ENCODE assay signal across 15 cellular contexts in the genomic region with DNA sequence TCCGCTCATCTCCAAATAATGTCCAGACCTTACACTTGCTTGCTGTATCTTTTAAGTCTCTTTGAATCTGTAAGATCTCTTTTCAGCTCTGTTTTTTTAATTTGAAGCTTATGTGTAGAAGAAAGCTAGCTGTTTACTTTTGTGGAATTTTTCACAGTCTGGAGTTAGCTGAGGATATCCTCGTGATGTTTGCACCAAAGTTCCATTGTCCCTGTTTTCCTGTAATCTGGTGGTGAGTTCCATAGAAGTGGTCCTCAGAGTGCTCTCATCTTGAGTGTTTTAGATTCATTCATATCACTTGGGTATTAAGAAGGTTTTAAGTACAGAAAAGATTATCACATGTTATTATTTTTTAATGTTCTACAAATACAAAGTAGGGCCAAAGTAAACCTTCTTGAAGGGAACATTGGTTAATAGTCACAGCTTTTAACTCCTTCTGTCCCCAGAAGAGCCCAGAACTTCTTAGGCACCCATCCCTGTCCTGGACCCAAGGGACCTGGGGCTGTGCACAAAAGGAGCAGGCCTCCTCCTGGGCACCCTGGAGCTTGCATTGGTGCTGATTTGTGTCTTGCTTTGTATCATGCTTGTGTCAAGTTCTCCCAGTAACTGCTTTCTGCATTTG. TPM values are rescaled to one million over a fixed set of nuclear protein-coding genes. Genes with fewer than 3 reads are reported as not detected.
DNase-seq lines count a peak whose midpoint lies in the region; ATAC-seq and TF ChIP-seq lines count a peak whose summit lies in the region.
"Had no signal": no experiment of that assay in that cellular context is flagged by ENCODE, and none has a peak within 500 bp of the region (broad histone marks: within the 10 kb centered on the region; RNA-seq: fewer than 3 reads in every experiment).

No MANE protein-coding gene starts in this region.

- no peak for TF ChIP-seq CTCF in 22Rv1 (IDR thresholded peaks at IDR 0.05)
- no peak for TF ChIP-seq CTCF in PC-3 (conservative IDR thresholded peaks at IDR 0.05; ENCODE audit: low read depth, low read length)
- no peak for TF ChIP-seq CTCF in mucosa of descending colon (IDR thresholded peaks at IDR 0.05)
- TF ChIP-seq CTCF in sigmoid colon (IDR thresholded peaks at IDR 0.05) = no peak

- peak overlapping the region; percentile 91 for H3K9ac ChIP-seq in PC-3 (ENCODE audit: low read length)
- H3K9ac ChIP-seq: KMS-11 had no signal

- H3K9me3 ChIP-seq in PC-3 (ENCODE audit: low read length) = no peaks in the 10 kb centered on the region
- H3K9me3 ChIP-seq in mucosa of descending colon = no peaks in the 10 kb centered on the region
- no peaks in the 10 kb centered on the region for H3K9me3 ChIP-seq in sigmoid colon
- H3K9me3 ChIP-seq: tibial artery had no signal

- H3K27me3 ChIP-seq in PC-3 (ENCODE audit: low read length) (no peaks in the 10 kb centered on the region), sigmoid colon (no peaks in the 10 kb centered on the region)

- intact Hi-C loops in PC-3 (cut with micrococcal nuclease) = loop anchor here (1.0 to 2.0 kb wide), 2 partner anchors 13 to 69 kb away; no protein-coding TSS in a partner anchor
- intact Hi-C loops in mucosa of descending colon (cut with DNase I, micrococcal nuclease) = no loop called here
- intact Hi-C loops in sigmoid colon (cut with DNase I) = no loop called here

- ATAC-seq in PC-3 (peak; percentile 27), mucosa of descending colon (peak; percentile 53), GM18505 (IDR thresholded peaks at IDR 0.05; ENCODE audit: unreplicated experiment) (no peak)
- ATAC-seq: natural killer cell treated with Interleukin-12 subunit alpha and Interleukin-12 subunit beta and Interleukin-15 and Interleukin-18, amount 100 ng/mL, for 72 hours had no signal

- H4K20me1 ChIP-seq in PC-3 (ENCODE audit: low read length) = no peaks in the 10 kb centered on the region

- H2AFZ ChIP-seq in PC-3 (ENCODE audit: low read length) = no peak overlapping the region

- WGBS in sigmoid colon, 2 donors = 78 to 85% methylated on average over 2 of the region's 2 CpGs

- POLR2A ChIA-PET in PC-3 (lab: Charles Lee; ENCODE audit: unreplicated experiment) = interaction anchor here (0.6 to 2.6 kb wide), 3 partner anchors 13 to 529 kb away, joined by 3 to 38 read pairs (median 4); a partner anchor contains a TSS

- peaks cover 17% of the 10 kb centered on the region for H3F3A ChIP-seq in PC-3 (ENCODE audit: low read length, unreplicated experiment)

- H3K4me3 ChIP-seq in PC-3 (ENCODE audit: low read length) (no peak overlapping the region), mucosa of descending colon (no peak overlapping the region), sigmoid colon (no peak overlapping the region)
- H3K4me3 ChIP-seq: tibial artery had no signal

- CTCF ChIA-PET in PC-3 (lab: Charles Lee) = no interaction called here

- TF ChIP-seq EP300 in sigmoid colon (IDR thresholded peaks at IDR 0.05) = no peak

- TSS peak; percentile 90 for BruUV-seq in PC-3 (replicated peaks; lab: Mats Ljungman, UMichigan)

- DNase-seq in PC-3 = peak; percentile 13
- no peak for DNase-seq in epithelial cell of prostate (ENCODE audit: low read depth, low spot score)
- DNase-seq in mucosa of descending colon = no peak
- no peak for DNase-seq in HPDE6-E6E7 (ENCODE audit: extremely low spot score)
- no peak for DNase-seq in sigmoid colon
- DNase-seq in RPMI8226 = no peak
- DNase-seq: activated naive CD4-positive, alpha-beta T cell treated with anti-CD3 and anti-CD28 coated beads, Interleukin-2, amount 50 U/mL, for 16 hours; foreskin melanocyte; NCI-H1694; NCI-H748 treated with DMSO at 0.1 percent for 48 hours; tibial artery had no signal

- H3K79me2 ChIP-seq in PC-3 (ENCODE audit: low read length) = peaks cover 78% of the 10 kb centered on the region

- H3K4me2 ChIP-seq in PC-3 (ENCODE audit: low read length) = peak overlapping the region; percentile 60
- H3K4me2 ChIP-seq: KMS-11 had no signal

- H3K27ac ChIP-seq in 22Rv1 (peak overlapping the region; percentile 100), PC-3 (ENCODE audit: low read length) (peak overlapping the region; percentile 100), epithelial cell of prostate (peak overlapping the region; percentile 53), sigmoid colon (no peak overlapping the region)
- H3K27ac ChIP-seq: KMS-11, tibial artery had no signal

- H3K36me3 ChIP-seq in PC-3 (ENCODE audit: low read depth, low read length) = peaks cover 59% of the 10 kb centered on the region
- no peaks in the 10 kb centered on the region for H3K36me3 ChIP-seq in mucosa of descending colon (ENCODE audit: low read depth)
- no peaks in the 10 kb centered on the region for H3K36me3 ChIP-seq in sigmoid colon
- H3K36me3 ChIP-seq: tibial artery had no signal

- H3K4me1 ChIP-seq in PC-3 (ENCODE audit: insufficient read depth, low read length) (peaks cover 52% of the 10 kb centered on the region), mucosa of descending colon (ENCODE audit: low read depth) (peaks cover 3% of the 10 kb centered on the region), sigmoid colon (no peaks in the 10 kb centered on the region)

- no peaks in the 10 kb centered on the region for H3K9me2 ChIP-seq in PC-3 (replicated peaks; ENCODE audit: low read length)

- TF ChIP-seq POLR2A in GM18505 (IDR thresholded peaks at IDR 0.05; ENCODE audit: borderline replicate concordance, extremely low read depth, insufficient read depth, insufficient read length) = no peak
- TF ChIP-seq POLR2A in sigmoid colon (IDR thresholded peaks at IDR 0.05) = no peak

RNA-seq across cellular contexts. Expression of a gene that starts 15.0 kb away (rescaled TPM):
- total RNA-seq in PC-3 (2014; rRNA removed) (201 and 270 TPM in 2 replicates), mucosa of descending colon (100 to 1,000 TPM in 2 of 3 donors, 10 to 100 TPM in 1; 46.8 to 133 (median 121) TPM), sigmoid colon (10 to 100 TPM in 1 of 4 donors, 1 to 10 TPM in 3; 1.8 to 21.9 (median 4.6) TPM)
- 10 to 100 TPM; 45.0 to 79.3 (median 56.2) TPM for polyA plus RNA-seq in sigmoid colon
- total RNA-seq: natural killer cell treated with Interleukin-12 subunit alpha and Interleukin-12 subunit beta and Interleukin-15 and Interleukin-18, amount 100 ng/mL, for 72 hours had no signal

Comparison
In these comparisons a context has a peak if more than half of its experiments do, and no peak if none do; other contexts are left out.
1. H3K27ac ChIP-seq: peak in 22Rv1 (single experiment), PC-3 (single experiment) and epithelial cell of prostate (single experiment); none in sigmoid colon (0 of 4).